8 cellular contexts compared by ENCODE assay signal in genomic region chr14:65846469-65846868, GRCh38.
A peak's percentile ranks its signal among the peaks of the same experiment; 100 is the strongest.
DNase-seq lines count a peak whose midpoint lies in the region; ATAC-seq lines count a peak whose summit lies in the region.

No MANE protein-coding gene starts in this region.

- ATAC-seq in T-cell (replicated peaks in 1 of 4) (peak; percentile 28 to 58 (median 34)), GM21447 (IDR thresholded peaks at IDR 0.05; ENCODE audit: unreplicated experiment) (no peak), GM18520 (IDR thresholded peaks at IDR 0.05; ENCODE audit: unreplicated experiment) (no peak)

- H3K36me3 ChIP-seq in H7 (replicated peaks; ENCODE audit: control insufficient read depth, insufficient read depth, low read length) (no peaks in the 10 kb centered on the region), mesendoderm (ENCODE audit: control insufficient read depth, insufficient read depth, low read length) (no peaks in the 10 kb centered on the region)

- no peak overlapping the region for H3K4ac ChIP-seq in mesendoderm (ENCODE audit: low read depth, low read length)

- H2BK5ac ChIP-seq in mesendoderm (ENCODE audit: low read length): no peak overlapping the region

- no peak overlapping the region for H2BK120ac ChIP-seq in mesendoderm (ENCODE audit: low read depth, low read length)

- no CpG with 5 or more reads among the region's 2 CpGs for WGBS in mesendoderm (ENCODE audit: extremely low coverage, insufficient coverage, low lambda C conversion rate)

- CTCF ChIA-PET in T-cell (lab: Charles Lee): interaction anchor here (0.6 to 2.2 kb wide), 12 partner anchors 14 to 435 kb away, joined by 3 to 36 read pairs (median 4); no protein-coding TSS in a partner anchor

- no peaks in the 10 kb centered on the region; the same call in 1 of the 2 replicates for H3K27me3 ChIP-seq in H7 (ENCODE audit: control insufficient read depth, insufficient read depth, low read length)
- H3K27me3 ChIP-seq in mesendoderm (ENCODE audit: insufficient read depth, low read length, poor library complexity): no peaks in the 10 kb centered on the region

- H3K4me2 ChIP-seq in mesendoderm (ENCODE audit: low read length): no peak overlapping the region

- H3K79me2 ChIP-seq in mesendoderm (ENCODE audit: control insufficient read depth, insufficient read depth, low read length): no peaks in the 10 kb centered on the region

- no peaks in the 10 kb centered on the region for H3K4me1 ChIP-seq in mesendoderm (ENCODE audit: control insufficient read depth, low read depth, low read length)

- DNase-seq in NCI-H1092 treated with DMSO at 0.1 percent for 48 hours (lab: John Stamatoyannopoulos, UW): peak; percentile 48
- no peak for DNase-seq in NCI-H1092 (lab: John Stamatoyannopoulos, UW)
- peak; percentile 39 for DNase-seq in H7
- DNase-seq in T-cell: peak in 11 of 34 experiments; percentile 4 to 32 (median 19)
- no peak for DNase-seq in mesendoderm
- DNase-seq in stimulated activated CD4-positive, alpha-beta T cell treated with anti-CD3 and anti-CD28 coated beads, Interleukin-2, amount 100 ng/mL, for 48 hours: no peak

- H3K27ac Mint-ChIP-seq in T-cell: peak overlapping the region; percentile 87 to 95

- H3K4me3 ChIP-seq in H7 (ENCODE audit: insufficient read depth, low read depth, low read length) (no peak overlapping the region), mesendoderm (ENCODE audit: low read length) (no peak overlapping the region)

- no peak overlapping the region for H3K56ac ChIP-seq in mesendoderm (ENCODE audit: low read length)

- H4K5ac ChIP-seq in mesendoderm (ENCODE audit: low read length): no peak overlapping the region

- POLR2A ChIA-PET in T-cell (lab: Charles Lee): interaction anchor here (0.6 to 1.9 kb wide), 7 partner anchors 14 to 743 kb away, joined by 3 to 8 read pairs (median 5); no protein-coding TSS in a partner anchor

- peak overlapping the region; percentile 52 to 73 (median 66) for H3K4me3 Mint-ChIP-seq in T-cell

- H3K23ac ChIP-seq in mesendoderm (ENCODE audit: low read length): no peak overlapping the region

- H3K27me3 Mint-ChIP-seq in T-cell: no peaks in the 10 kb centered on the region

- no peak overlapping the region for H4K8ac ChIP-seq in mesendoderm (ENCODE audit: low read depth, low read length)

- no peak overlapping the region for H3K9ac ChIP-seq in mesendoderm (ENCODE audit: low read length)

- H3K18ac ChIP-seq in mesendoderm (ENCODE audit: low read length): no peak overlapping the region

- no peaks in the 10 kb centered on the region for H3K79me1 ChIP-seq in mesendoderm (ENCODE audit: low read length)

- H2BK15ac ChIP-seq in mesendoderm (replicated peaks; ENCODE audit: low read depth): peak overlapping the region; percentile 23

- no peak overlapping the region for H2AK5ac ChIP-seq in mesendoderm (ENCODE audit: low read length)

- H3K36me3 Mint-ChIP-seq in T-cell: no peaks in the 10 kb centered on the region

- H3K4me1 Mint-ChIP-seq in T-cell: peaks cover 81 to 87% (median 86%) of the 10 kb centered on the region in 3 donors

- H3K27ac ChIP-seq in mesendoderm (ENCODE audit: low read depth, low read length): no peak overlapping the region

- H3K9me3 Mint-ChIP-seq in T-cell: no peaks in the 10 kb centered on the region

Comparison
In these comparisons a context has a peak if more than half of its experiments do, and no peak if none do; other contexts are left out.
1. DNase-seq: peak in NCI-H1092 treated with DMSO at 0.1 percent for 48 hours (single experiment) and H7 (single experiment); none in NCI-H1092 (single experiment), mesendoderm (single experiment) and stimulated activated CD4-positive, alpha-beta T cell treated with anti-CD3 and anti-CD28 coated beads, Interleukin-2, amount 100 ng/mL, for 48 hours (0 of 2).
2. ATAC-seq: peak in T-cell (4 of 4); none in GM21447 (single experiment) and GM18520 (single experiment).